9 cellular contexts compared by ENCODE assay signal in the genomic region with DNA sequence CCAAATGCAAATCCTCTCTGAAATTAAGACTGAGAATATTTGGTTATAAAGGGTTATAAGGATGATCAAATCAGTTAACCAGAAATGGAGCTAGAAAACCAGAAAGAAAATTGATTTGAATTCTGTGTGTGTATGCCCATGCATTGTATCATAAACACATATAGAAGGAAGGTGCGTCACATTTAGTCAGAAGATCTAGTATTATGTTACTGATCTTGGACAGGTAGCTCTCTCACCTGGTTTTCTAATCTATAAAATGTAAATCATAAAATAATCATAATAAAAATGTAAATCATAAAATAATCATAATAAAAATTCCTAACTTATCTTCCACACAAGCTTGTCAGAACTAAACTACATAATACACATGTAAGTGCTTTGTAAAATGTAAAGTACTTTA.
"Had no signal": no experiment of that assay in that cellular context is flagged by ENCODE, and none has a peak within 500 bp of the region (broad histone marks: within the 10 kb centered on the region; RNA-seq: fewer than 3 reads in every experiment).

No MANE protein-coding gene starts in this region.

- H3K9me3 ChIP-seq: HAP-1 had no signal

- H3K27ac ChIP-seq: GM23248, HL-60 had no signal

- H3K36me3 ChIP-seq: HAP-1 had no signal

- H3K4me3 ChIP-seq: GM23248, HAP-1 had no signal

- ATAC-seq: HCT116, HepG2 had no signal

- H3K4me1 ChIP-seq: HAP-1 had no signal

- DNase-seq: GM23248, GOT3, H7, HFFc6, KBM-7 had no signal

- FAIRE-seq: HepG2 had no signal
